ENCODE assay signal across 19 cellular contexts in genomic region chr5:74334034-74334433, GRCh38.
"Had no signal": no experiment of that assay in that cellular context is flagged by ENCODE, and none has a peak within 500 bp of the region (broad histone marks: within the 10 kb centered on the region; RNA-seq: fewer than 3 reads in every experiment).

No MANE protein-coding gene starts in this region.

- H3K27me3 ChIP-seq: heart left ventricle had no signal

- FAIRE-seq: colon, frontal cortex, urothelium cell line had no signal

- H3K4me3 Mint-ChIP-seq: natural killer cell; neural crest cell; stimulated activated naive B cell treated with anti-CD40 and anti-IgM and Interleukin-4, amounts not matched to agents 10 μg/mL and 1 μg/mL and 100 μg/mL, for 72 hours; stimulated activated naive CD8-positive, alpha-beta T cell treated with anti-CD3 and anti-CD28 coated beads, Interleukin-15, amount 100 ng/mL, for 72 hours; type B pancreatic cell had no signal

- H3K4me3 ChIP-seq: heart left ventricle, mucosa of descending colon had no signal

- H3K4me1 Mint-ChIP-seq: natural killer cell; stimulated activated naive B cell treated with anti-CD40 and anti-IgM and Interleukin-4, amounts not matched to agents 10 μg/mL and 1 μg/mL and 100 μg/mL, for 72 hours; stimulated activated naive CD8-positive, alpha-beta T cell treated with anti-CD3 and anti-CD28 coated beads, Interleukin-15, amount 100 ng/mL, for 72 hours had no signal

- H3K36me3 ChIP-seq: heart left ventricle had no signal

- H3K36me3 Mint-ChIP-seq: natural killer cell; stimulated activated naive B cell treated with anti-CD40 and anti-IgM and Interleukin-4, amounts not matched to agents 10 μg/mL and 1 μg/mL and 100 μg/mL, for 72 hours; type B pancreatic cell had no signal

- H3K27ac ChIP-seq: heart left ventricle had no signal

- H3K9me3 ChIP-seq: mucosa of descending colon had no signal

- H3K9me3 Mint-ChIP-seq: natural killer cell; neural crest cell; stimulated activated naive B cell treated with anti-CD40 and anti-IgM and Interleukin-4, amounts not matched to agents 10 μg/mL and 1 μg/mL and 100 μg/mL, for 72 hours; stimulated activated naive CD8-positive, alpha-beta T cell treated with anti-CD3 and anti-CD28 coated beads, Interleukin-15, amount 100 ng/mL, for 72 hours; type B pancreatic cell had no signal

- H3K27ac Mint-ChIP-seq: natural killer cell; stimulated activated naive B cell treated with anti-CD40 and anti-IgM and Interleukin-4, amounts not matched to agents 10 μg/mL and 1 μg/mL and 100 μg/mL, for 72 hours; stimulated activated naive CD8-positive, alpha-beta T cell treated with anti-CD3 and anti-CD28 coated beads, Interleukin-15, amount 100 ng/mL, for 72 hours; type B pancreatic cell had no signal

- ATAC-seq: esophagus mucosa; natural killer cell; sciatic nerve; stimulated activated naive B cell treated with anti-CD40 and anti-IgM and Interleukin-4, amounts not matched to agents 10 μg/mL and 1 μg/mL and 100 μg/mL, for 72 hours; stimulated activated naive CD8-positive, alpha-beta T cell treated with anti-CD3 and anti-CD28 coated beads, Interleukin-15, amount 100 ng/mL, for 72 hours had no signal

- DNase-seq: cerebellar nuclear complex; dermis blood vessel endothelial cell; heart left ventricle; hippocampal formation; kidney glomerular epithelial cell; mammary epithelial cell; mucosa of descending colon; natural killer cell; stimulated activated CD4-positive, alpha-beta T cell treated with anti-CD3 and anti-CD28 coated beads, Interleukin-2, amount 100 ng/mL, for 24 hours; stimulated activated CD4-positive, alpha-beta T cell treated with anti-CD3 and anti-CD28 coated beads, Interleukin-4, amount 100 ng/mL, for 4 hours; stimulated activated naive B cell treated with anti-CD40 and anti-IgM and Interleukin-4, amounts not matched to agents 10 μg/mL and 1 μg/mL and 100 μg/mL, for 72 hours; stimulated activated naive CD8-positive, alpha-beta T cell treated with anti-CD3 and anti-CD28 coated beads, Interleukin-15, amount 100 ng/mL, for 72 hours had no signal

- H3K27me3 Mint-ChIP-seq: type B pancreatic cell had no signal
